ENCODE assay signal across 8 cellular contexts in genomic region chr16:8621572-8622314, GRCh38. TPM values are rescaled to one million over a fixed set of nuclear protein-coding genes. Genes with fewer than 3 reads are reported as not detected.
A peak's percentile ranks its signal among the peaks of the same experiment; 100 is the strongest.
DNase-seq lines count a peak whose midpoint lies in the region; ATAC-seq and TF ChIP-seq lines count a peak whose summit lies in the region.

METTL22 (plus strand) TSS chr16:8621698; CDS start chr16:8625666, 3,968 bp downstream.

- H3K27me3 ChIP-seq in PC-9 (ENCODE audit: insufficient read depth, low read depth) (peaks cover 23% of the 10 kb centered on the region; the same call in 1 of the 2 replicates), esophagus (ENCODE audit: control insufficient read depth in 1 of 2, insufficient read depth in 2 of 2, low read length in 2 of 2) (no peaks in the 10 kb centered on the region), mucosa of rectum (ENCODE audit: control insufficient read depth in 2 of 2, insufficient read depth in 2 of 2, low read length in 2 of 2) (no peaks in the 10 kb centered on the region)

- peak within 1 kb of the TSS; percentile 98 for H3K4me3 Mint-ChIP-seq in activated T-cell treated with anti-CD3 and anti-CD28 coated beads, Interleukin-2, amount 50 U/mL, for 24 hours

- peaks cover 32% of the 10 kb centered on the region for H3K36me3 Mint-ChIP-seq in activated T-cell treated with anti-CD3 and anti-CD28 coated beads, Interleukin-2, amount 50 U/mL, for 24 hours (ENCODE audit: low read depth)

- H3K27ac ChIP-seq in PC-9 (peak within 1 kb of the TSS; percentile 48), esophagus (ENCODE audit: low read depth in 2 of 2, low read length in 1 of 2) (peak within 1 kb of the TSS; percentile 53 to 80), mucosa of rectum (ENCODE audit: low read depth in 2 of 2, low read length in 2 of 2) (peak within 1 kb of the TSS; percentile 30 to 76)

- 0% methylated on average over 48 to 51 of the region's 51 CpGs for WGBS in esophagus, 2 donors

- H4K20me1 ChIP-seq in PC-9 (ENCODE audit: insufficient read depth), result peaks cover 3% of the 10 kb centered on the region; the same call in 1 of the 2 replicates

- H3K9me3 ChIP-seq in PC-9 (ENCODE audit: insufficient read depth, low read depth) (no peaks in the 10 kb centered on the region), esophagus (ENCODE audit: control insufficient read depth in 2 of 2, insufficient read depth in 1 of 2, low read depth in 1 of 2, low read length in 1 of 2) (no peaks in the 10 kb centered on the region), mucosa of rectum (ENCODE audit: control insufficient read depth in 2 of 2, low read length in 2 of 2) (no peaks in the 10 kb centered on the region)

- peak within 1 kb of the TSS; percentile 91 for H3K4me2 ChIP-seq in PC-9

- CTCF ChIA-PET in PC-9 (lab: Charles Lee), result interaction anchor here (0.6 kb wide), 1 partner anchor 50 kb away, joined by 3 read pairs; no protein-coding TSS in a partner anchor

- peak within 1 kb of the TSS; percentile 91 for H2AFZ ChIP-seq in PC-9

- peaks cover 11% of the 10 kb centered on the region for H3K27me3 Mint-ChIP-seq in activated T-cell treated with anti-CD3 and anti-CD28 coated beads, Interleukin-2, amount 50 U/mL, for 24 hours

- H3K27ac Mint-ChIP-seq in activated T-cell treated with anti-CD3 and anti-CD28 coated beads, Interleukin-2, amount 50 U/mL, for 24 hours, result peak within 1 kb of the TSS; percentile 95

- no peak for TF ChIP-seq CTCF in PC-9 (conservative IDR thresholded peaks at IDR 0.05)

- H3K79me2 ChIP-seq in PC-9 (ENCODE audit: low read depth), result peaks cover 34% of the 10 kb centered on the region

- peaks cover 37% of the 10 kb centered on the region for H3K4me1 Mint-ChIP-seq in activated T-cell treated with anti-CD3 and anti-CD28 coated beads, Interleukin-2, amount 50 U/mL, for 24 hours (ENCODE audit: low read depth)

- H3K4me1 ChIP-seq in PC-9 (replicated peaks; ENCODE audit: insufficient read depth) (peaks cover 15% of the 10 kb centered on the region), esophagus (ENCODE audit: control insufficient read depth in 2 of 2, insufficient read depth in 2 of 2, low read length in 1 of 2) (no peaks in the 10 kb centered on the region), mucosa of rectum (ENCODE audit: control insufficient read depth in 2 of 2, insufficient read depth in 2 of 2, low read length in 2 of 2) (peaks cover 6 to 11% of the 10 kb centered on the region in 2 donors)

- H3F3A ChIP-seq in PC-9 (ENCODE audit: insufficient read depth, low read depth), result no peaks in the 10 kb centered on the region

- peak within 1 kb of the TSS; percentile 93 to 99 for H3K9ac ChIP-seq in mucosa of rectum (ENCODE audit: low read depth in 1 of 2, low read length in 2 of 2)

- ATAC-seq in GM21576 (IDR thresholded peaks at IDR 0.05; ENCODE audit: unreplicated experiment), result peak; percentile 91

- DNase-seq in DMS153 (lab: John Stamatoyannopoulos, UW) (peak; percentile 55), PC-9 (peak; percentile 60 to 93)
- peak; percentile 95 for DNase-seq in activated T-cell treated with anti-CD3 and anti-CD28 coated beads, Interleukin-2, amount 50 U/mL, for 24 hours
- peak; percentile 80 to 85 for DNase-seq in stimulated activated CD8-positive, alpha-beta memory T cell treated with anti-CD3 and anti-CD28 coated beads, Interleukin-4, amount 100 ng/mL, for 4 hours (ENCODE audit: low read depth in 2 of 2, low spot score in 1 of 2)

- intact Hi-C loops in PC-9 (cut with micrococcal nuclease; ENCODE audit: unreplicated experiment), result loop anchor here (2.0 kb wide), 1 partner anchor 55 kb away; no protein-coding TSS in a partner anchor

- TF ChIP-seq EP300 in Ishikawa (IDR thresholded peaks at IDR 0.05; ENCODE audit: borderline replicate concordance), result no peak

- POLR2A ChIA-PET in PC-9 (lab: Charles Lee; ENCODE audit: unreplicated experiment), result interaction anchor here (0.6 kb wide), 1 partner anchor 263 kb away, joined by 3 read pairs; no protein-coding TSS in a partner anchor

- peaks cover 4% of the 10 kb centered on the region; the same call in 1 of the 2 replicates for H3K36me3 ChIP-seq in PC-9 (ENCODE audit: low read depth)
- peaks cover 3 to 8% of the 10 kb centered on the region in 2 donors for H3K36me3 ChIP-seq in esophagus (ENCODE audit: control insufficient read depth in 2 of 2, insufficient read depth in 2 of 2, low read length in 1 of 2)
- H3K36me3 ChIP-seq in mucosa of rectum (ENCODE audit: control insufficient read depth in 2 of 2, insufficient read depth in 2 of 2, low read length in 2 of 2), result peaks cover 4 to 12% of the 10 kb centered on the region in 2 donors

- H3K9me2 ChIP-seq in PC-9 (ENCODE audit: insufficient read depth), result no peaks in the 10 kb centered on the region

- H3K9me3 Mint-ChIP-seq in activated T-cell treated with anti-CD3 and anti-CD28 coated beads, Interleukin-2, amount 50 U/mL, for 24 hours, result no peaks in the 10 kb centered on the region

- H3K4me3 ChIP-seq in PC-9, result peak within 1 kb of the TSS; percentile 84
- H3K4me3 ChIP-seq in esophagus (ENCODE audit: low read depth in 1 of 2, low read length in 2 of 2), result peak within 1 kb of the TSS; percentile 85 to 88
- H3K4me3 ChIP-seq in mucosa of rectum (ENCODE audit: low read length in 2 of 2), result peak within 1 kb of the TSS; percentile 97 to 100

- no peak for TF ChIP-seq RAD21 in Ishikawa (IDR thresholded peaks at IDR 0.05; ENCODE audit: low read depth)

- BruUV-seq in PC-9 (replicated peaks; lab: Mats Ljungman, UMichigan), result no TSS peak

TF ChIP-seq in Ishikawa, 13 proteins besides CTCF, POLR2A, EP300 and RAD21:
- TF ChIP-seq REST (IDR thresholded peaks at IDR 0.05; ENCODE audit: low read depth) (no peak), TEAD4 (IDR thresholded peaks at IDR 0.05) (no peak), TCF12 (IDR thresholded peaks at IDR 0.05; ENCODE audit: low read depth) (no peak), YY1 (IDR thresholded peaks at IDR 0.05; ENCODE audit: low read depth) (peak; percentile 94), EGR1 (IDR thresholded peaks at IDR 0.05) (peak; percentile 61; the same call in 1 of the 2 replicates), FOXM1 (IDR thresholded peaks at IDR 0.05; ENCODE audit: borderline replicate concordance, low read depth) (no peak), ZBTB7A (IDR thresholded peaks at IDR 0.05; ENCODE audit: low read depth) (no peak), CREB1 (IDR thresholded peaks at IDR 0.05; ENCODE audit: low read depth) (no peak), MAX (IDR thresholded peaks at IDR 0.05) (peak; percentile 39; the same call in 1 of the 2 replicates), TAF1 (IDR thresholded peaks at IDR 0.05; ENCODE audit: low read depth) (peak; percentile 79), USF1 (IDR thresholded peaks at IDR 0.05) (no peak), NFIC (IDR thresholded peaks at IDR 0.05) (no peak), CEBPB (IDR thresholded peaks at IDR 0.05) (no peak)
TF ChIP-seq in Ishikawa: peak in this region for 4.

RNA-seq across cellular contexts. Expression of gene METTL22, which starts in this region (rescaled TPM):
- total RNA-seq in PC-9 (2021), result 62.2 and 79.2 TPM in 2 replicates
- 10 to 100 TPM; 12.3 to 16.6 TPM for polyA plus RNA-seq in esophagus

Comparison
In these comparisons a context has a peak if more than half of its experiments do, and no peak if none do; other contexts are left out.
1. Peak in every context shown above with its lines: DNase-seq, ATAC-seq, H3K4me3 ChIP-seq and H3K27ac ChIP-seq.